8 cellular contexts compared by ENCODE assay signal in genomic region chr6:10759884-10760329, GRCh38. TPM values are rescaled to one million over a fixed set of nuclear protein-coding genes. Genes with fewer than 3 reads are reported as not detected.
A peak's percentile ranks its signal among the peaks of the same experiment; 100 is the strongest.
DNase-seq lines count a peak whose midpoint lies in the region; ATAC-seq and TF ChIP-seq lines count a peak whose summit lies in the region.

No MANE protein-coding gene starts in this region.

- ATAC-seq in HG03432 (IDR thresholded peaks at IDR 0.05; ENCODE audit: unreplicated experiment) = no peak
- ATAC-seq in HG02571 (IDR thresholded peaks at IDR 0.05; ENCODE audit: unreplicated experiment) = no peak
- no peak for ATAC-seq in GM21528 (IDR thresholded peaks at IDR 0.05; ENCODE audit: low FRiP score, unreplicated experiment)

- H3K36me3 ChIP-seq in right atrium auricular region = peaks cover 29% of the 10 kb centered on the region

- H3K27me3 ChIP-seq in right atrium auricular region = no peaks in the 10 kb centered on the region

- H3K4me3 ChIP-seq in AG04449 (ENCODE audit: low read depth, low read length) = no peak overlapping the region
- no peak overlapping the region for H3K4me3 ChIP-seq in right atrium auricular region

- peak; percentile 14 for DNase-seq in AG04449 (ENCODE audit: low read depth, low spot score)
- DNase-seq in HCEC 1CT = peak; percentile 86
- DNase-seq in amniotic epithelial cell (ENCODE audit: low read depth) = peak; percentile 90
- no peak for DNase-seq in right atrium auricular region (ENCODE audit: low spot score)
- DNase-seq in putamen (ENCODE audit: low spot score) = no peak

- CTCF ChIA-PET in AG04449 (lab: Yijun Ruan, JAX) = interaction anchor here (0.7 to 4.3 kb wide), 14 partner anchors 9 to 294 kb away, joined by 3 to 20 read pairs (median 4); partner anchors contain the start of gene TMEM14B

- peak overlapping the region; percentile 3 to 8 for H3K27ac ChIP-seq in right atrium auricular region

- H3K4me1 ChIP-seq in right atrium auricular region = peaks cover 0 to 10% of the 10 kb centered on the region in 2 donors

- POLR2A ChIA-PET in AG04449 (lab: Yijun Ruan, JAX) = interaction anchor here (1.0 kb wide), 1 partner anchor 25 kb away, joined by 5 read pairs; no protein-coding TSS in a partner anchor

- H3K9me3 ChIP-seq in right atrium auricular region = no peaks in the 10 kb centered on the region

- TF ChIP-seq CTCF in AG04449 (IDR thresholded peaks at IDR 0.05; ENCODE audit: insufficient read depth, low read length, missing control alignments) (no peak), right atrium auricular region (IDR thresholded peaks at IDR 0.05) (no peak)

RNA-seq across cellular contexts. Expression of gene TMEM14B, which starts 12.3 kb away (rescaled TPM):
- total RNA-seq in right atrium auricular region = 100 to 1,000 TPM in 1 of 2 donors, 10 to 100 TPM in 1; 93.5 to 100 TPM

RNA-seq across cellular contexts. Expression of gene TMEM14C, which starts 37.0 kb away (rescaled TPM):
- 100 to 1,000 TPM; 123 to 133 TPM for total RNA-seq in right atrium auricular region

Comparison
In these comparisons a context has a peak if more than half of its experiments do, and no peak if none do; other contexts are left out.
1. DNase-seq: peak in AG04449 (single experiment), HCEC 1CT (single experiment) and amniotic epithelial cell (single experiment); none in right atrium auricular region (single experiment) and putamen (single experiment).